ENCODE assay signal across 8 cellular contexts in the genomic region with DNA sequence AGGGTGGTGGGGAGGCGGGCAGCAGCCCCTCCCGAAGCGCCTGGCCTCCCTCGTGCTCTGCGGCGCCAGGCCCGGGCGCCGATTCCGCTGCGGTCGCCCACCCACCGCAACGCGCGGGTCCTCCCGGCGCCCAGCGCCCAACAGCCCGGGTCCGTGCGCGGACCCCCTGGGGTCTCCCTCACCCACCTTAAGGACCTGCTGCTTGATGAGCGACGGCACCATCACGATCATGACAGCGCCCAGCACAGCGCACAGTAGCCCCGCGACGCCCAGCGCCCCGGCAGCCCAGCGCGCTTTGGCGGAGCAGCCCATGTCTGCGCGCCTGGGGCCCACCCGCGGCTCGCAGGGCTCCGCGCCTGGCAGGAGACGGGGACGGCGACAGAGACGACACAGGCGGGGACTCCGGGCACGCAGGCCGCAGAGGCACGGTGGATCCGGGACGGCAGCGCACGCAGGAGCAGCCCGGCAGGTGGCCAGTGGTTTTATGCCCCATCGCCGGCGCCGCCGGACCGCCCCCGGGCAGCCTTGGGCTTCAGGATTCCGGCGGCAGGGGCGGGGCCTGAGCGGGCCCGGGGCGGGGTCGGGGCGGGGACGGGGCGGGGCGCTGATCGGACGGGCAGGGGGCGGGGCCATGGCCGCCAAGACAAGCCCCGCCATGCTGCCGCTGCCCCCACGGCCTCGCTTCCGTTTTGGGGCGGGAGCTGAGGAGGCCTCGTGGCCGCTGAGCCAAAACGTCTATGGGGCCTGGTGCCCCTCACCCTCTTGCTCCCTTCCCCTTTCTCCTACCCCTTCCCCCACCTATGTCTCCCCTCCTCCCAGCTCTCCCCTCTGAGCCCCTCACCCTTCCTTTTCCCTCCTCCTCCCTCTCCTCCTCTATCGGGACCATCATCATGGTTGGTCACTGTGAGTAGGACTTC. TPM values are rescaled to one million over a fixed set of nuclear protein-coding genes. Genes with fewer than 3 reads are reported as not detected.
DNase-seq lines count a peak whose midpoint lies in the region; ATAC-seq and TF ChIP-seq lines count a peak whose summit lies in the region.

Gene SCARB1 (minus strand): TSS at position 456 of the 917 bp plus-strand sequence. CDS start 144 bp downstream, at position 312.

- H2AFZ ChIP-seq in PC-3 (ENCODE audit: low read length): peak within 1 kb of the TSS; percentile 86

- no peaks in the 10 kb centered on the region for H3K9me3 Mint-ChIP-seq in activated T-cell treated with anti-CD3 and anti-CD28 coated beads, Interleukin-2, amount 50 U/mL, for 4 hours

- peak within 1 kb of the TSS; percentile 80 for H3K4me3 Mint-ChIP-seq in activated T-cell treated with anti-CD3 and anti-CD28 coated beads, Interleukin-2, amount 50 U/mL, for 4 hours

- H3K27me3 Mint-ChIP-seq in activated T-cell treated with anti-CD3 and anti-CD28 coated beads, Interleukin-2, amount 50 U/mL, for 4 hours (ENCODE audit: low read depth): no peaks in the 10 kb centered on the region

- H3K9me2 ChIP-seq in PC-3 (replicated peaks; ENCODE audit: low read length): no peaks in the 10 kb centered on the region

- POLR2A ChIA-PET in PC-3 (lab: Charles Lee; ENCODE audit: unreplicated experiment): no interaction called here

- peaks cover 11% of the 10 kb centered on the region; the same call in 1 of the 2 replicates for H4K20me1 ChIP-seq in PC-3 (ENCODE audit: low read length)

- H3F3A ChIP-seq in PC-3 (ENCODE audit: low read length, unreplicated experiment): no peaks in the 10 kb centered on the region

- peaks cover 20% of the 10 kb centered on the region for H3K4me1 Mint-ChIP-seq in activated T-cell treated with anti-CD3 and anti-CD28 coated beads, Interleukin-2, amount 50 U/mL, for 4 hours (ENCODE audit: low read depth)

- H3K9me3 ChIP-seq in HUES6 (ENCODE audit: control insufficient read depth, insufficient read depth, low read depth, low read length) (no peaks in the 10 kb centered on the region), PC-3 (ENCODE audit: low read length) (no peaks in the 10 kb centered on the region), esophagus muscularis mucosa (no peaks in the 10 kb centered on the region)

- H3K9ac ChIP-seq in HUES6 (ENCODE audit: low read length): peak within 1 kb of the TSS; percentile 80
- H3K9ac ChIP-seq in PC-3 (ENCODE audit: low read length): peak within 1 kb of the TSS; percentile 88

- TF ChIP-seq CTCF in PC-3 (conservative IDR thresholded peaks at IDR 0.05; ENCODE audit: low read depth, low read length): no peak
- TF ChIP-seq CTCF in esophagus muscularis mucosa (IDR thresholded peaks at IDR 0.05): peak in 1 of 3 experiments; percentile 5

- H3K79me2 ChIP-seq in PC-3 (ENCODE audit: low read length): peaks cover 48% of the 10 kb centered on the region

- TF ChIP-seq EP300 in esophagus muscularis mucosa (IDR thresholded peaks at IDR 0.05): no peak

- intact Hi-C loops in PC-3 (cut with micrococcal nuclease) (loop anchor here (1.0 to 5.0 kb wide), 3 partner anchors 25 to 86 kb away; no protein-coding TSS in a partner anchor), esophagus muscularis mucosa (cut with DNase I) (no loop called here)

- peaks cover 18% of the 10 kb centered on the region for H3K4me1 ChIP-seq in HUES6 (ENCODE audit: control insufficient read depth, insufficient read depth, low read length)
- peaks cover 26% of the 10 kb centered on the region for H3K4me1 ChIP-seq in PC-3 (ENCODE audit: insufficient read depth, low read length)
- peaks cover 15 to 32% (median 25%) of the 10 kb centered on the region in 4 donors for H3K4me1 ChIP-seq in esophagus muscularis mucosa

- CTCF ChIA-PET in PC-3 (lab: Charles Lee): interaction anchor here (0.6 to 0.9 kb wide), 2 partner anchors 25 to 43 kb away, joined by 3 read pairs; no protein-coding TSS in a partner anchor

- TF ChIP-seq POLR2A in esophagus muscularis mucosa (IDR thresholded peaks at IDR 0.05; ENCODE audit: low read depth): no peak

- H3K27ac ChIP-seq in HUES6 (ENCODE audit: low read depth, low read length): peak within 1 kb of the TSS; percentile 62
- H3K27ac ChIP-seq in PC-3 (ENCODE audit: low read length): peak within 1 kb of the TSS; percentile 37
- peak within 1 kb of the TSS; percentile 45 to 76 (median 68) for H3K27ac ChIP-seq in esophagus muscularis mucosa (replicated peaks in 1 of 4)

- peak within 1 kb of the TSS; percentile 94 for H3K4me2 ChIP-seq in PC-3 (ENCODE audit: low read length)

- peak within 1 kb of the TSS; percentile 96 for H3K4me3 ChIP-seq in HUES6 (ENCODE audit: low read depth, low read length)
- peak within 1 kb of the TSS; percentile 92 for H3K4me3 ChIP-seq in PC-3 (ENCODE audit: low read length)
- H3K4me3 ChIP-seq in esophagus muscularis mucosa: peak within 1 kb of the TSS; percentile 69 to 86 (median 83)

- H3K36me3 Mint-ChIP-seq in activated T-cell treated with anti-CD3 and anti-CD28 coated beads, Interleukin-2, amount 50 U/mL, for 4 hours (ENCODE audit: insufficient read depth): no peaks in the 10 kb centered on the region

- BruUV-seq in PC-3 (replicated peaks; lab: Mats Ljungman, UMichigan): no TSS peak

- H3K27me3 ChIP-seq in HUES6 (ENCODE audit: control insufficient read depth, insufficient read depth, low read length) (peaks cover 8% of the 10 kb centered on the region; the same call in 1 of the 2 replicates), PC-3 (ENCODE audit: low read length) (no peaks in the 10 kb centered on the region), esophagus muscularis mucosa (no peaks in the 10 kb centered on the region)

- ATAC-seq in GM21423 (IDR thresholded peaks at IDR 0.05; ENCODE audit: unreplicated experiment) (peak; percentile 73), PC-3 (peak; percentile 81)
- peak; percentile 90 to 92 for ATAC-seq in activated T-cell treated with anti-CD3 and anti-CD28 coated beads, Interleukin-2, amount 50 U/mL, for 4 hours

- peak; percentile 100 for DNase-seq in D341Med (ENCODE audit: low spot score)
- DNase-seq in PC-3: peak; percentile 86
- peak; percentile 71 for DNase-seq in activated T-cell treated with anti-CD3 and anti-CD28 coated beads, Interleukin-2, amount 50 U/mL, for 4 hours
- DNase-seq in esophagus muscularis mucosa (ENCODE audit: extremely low spot score): peak; percentile 95
- DNase-seq in myocyte (ENCODE audit: low read depth): peak; percentile 82
- DNase-seq in stimulated activated CD8-positive, alpha-beta memory T cell treated with anti-CD3 and anti-CD28 coated beads, Interleukin-7, amount 100 ng/mL, for 48 hours (ENCODE audit: extremely low read depth in 1 of 2, low read depth in 1 of 2): peak; percentile 63 to 64

- 1% methylated on average over 48 of the region's 89 CpGs for WGBS in esophagus muscularis mucosa

- peaks cover 5% of the 10 kb centered on the region; the same call in 1 of the 2 replicates for H3K36me3 ChIP-seq in HUES6 (ENCODE audit: control insufficient read depth, insufficient read depth, low read length)
- 0 out of 2 replicates have a peak, but pooled peaks cover 5% of the 10 kb centered on the region for H3K36me3 ChIP-seq in PC-3 (ENCODE audit: low read depth, low read length)
- H3K36me3 ChIP-seq in esophagus muscularis mucosa: no peaks in the 10 kb centered on the region

RNA-seq across cellular contexts. Expression of gene SCARB1, which starts in this region (rescaled TPM):
- total RNA-seq in PC-3 (2014; rRNA removed) (79.1 and 80.5 TPM in 2 replicates), esophagus muscularis mucosa (10 to 100 TPM in 2 of 4 donors, 1 to 10 TPM in 2; 8.3 to 24.1 (median 13.0) TPM), myocyte (3.0 and 8.1 TPM in 2 replicates)
- total RNA-seq in activated T-cell treated with anti-CD3 and anti-CD28 coated beads, Interleukin-2, amount 50 U/mL, for 4 hours: 10 to 100 TPM; 17.0 to 29.9 (median 23.4) TPM
- polyA plus RNA-seq in myocyte (2012): 12.4 TPM

Comparison
In these comparisons a context has a peak if more than half of its experiments do, and no peak if none do; other contexts are left out.
1. Peak in every context shown above with its lines: DNase-seq, ATAC-seq, H3K4me3 ChIP-seq and H3K27ac ChIP-seq.